Comparison of ENCODE assay signal across 3 cellular contexts in genomic region chr2:32807662-32808061, GRCh38.
TF ChIP-seq lines count a peak whose summit lies in the region.

No MANE protein-coding gene starts in this region.

TF ChIP-seq in HepG2, 621 proteins besides CTCF, POLR2A, EP300 and RAD21 (continued from another document):
- TF ChIP-seq HMGXB3 (CRISPR knock-in tag; IDR thresholded peaks at IDR 0.05; ENCODE audit: borderline replicate concordance) = no peak

TF ChIP-seq in HEK293, 187 proteins besides CTCF, POLR2A, EP300 and RAD21 (continued from another document):
- 0 out of 2 replicates have a peak, but pooled peaks have one; percentile 11 for TF ChIP-seq ATF2 (tag by site-specific recombination; IDR thresholded peaks at IDR 0.05; ENCODE audit: low read depth)
- no peak for TF ChIP-seq ZNF148 (tag by site-specific recombination; IDR thresholded peaks at IDR 0.05; ENCODE audit: borderline replicate concordance)
- TF ChIP-seq ZNF324 (tag by site-specific recombination; IDR thresholded peaks at IDR 0.05) = no peak
- TF ChIP-seq ZNF146 (tag by site-specific recombination; IDR thresholded peaks at IDR 0.05) = no peak
- no peak for TF ChIP-seq HIC1 (tag by site-specific recombination; IDR thresholded peaks at IDR 0.05)
- TF ChIP-seq PRDM1 (tag by site-specific recombination; IDR thresholded peaks at IDR 0.05) = peak; percentile 86
- no peak for TF ChIP-seq ZNF132 (tag by site-specific recombination; IDR thresholded peaks at IDR 0.05; ENCODE audit: borderline replicate concordance)

TF ChIP-seq in WTC11, 78 proteins besides CTCF, POLR2A, EP300 and RAD21:
- no peak for TF ChIP-seq AFF4 (CRISPR knock-in tag; IDR thresholded peaks at IDR 0.05; ENCODE audit: borderline replicate concordance)
- TF ChIP-seq SMAD3 (CRISPR knock-in tag; IDR thresholded peaks at IDR 0.05; ENCODE audit: borderline replicate concordance) = no peak
